ENCODE assay signal across 22 cellular contexts in genomic region chr10:109239371-109239770, GRCh38.
"Had no signal": no experiment of that assay in that cellular context is flagged by ENCODE, and none has a peak within 500 bp of the region (broad histone marks: within the 10 kb centered on the region; RNA-seq: fewer than 3 reads in every experiment).

No MANE protein-coding gene starts in this region.

- H3K4me3 Mint-ChIP-seq: dendritic cell treated with granulocyte-macrophage colony-stimulating factor and Interleukin-4, amounts not matched to agents 40 ng/mL and 50 ng/mL, for 4 days; effector memory CD8-positive, alpha-beta T cell; naive thymus-derived CD8-positive, alpha-beta T cell had no signal

- H3K27ac Mint-ChIP-seq: dendritic cell treated with granulocyte-macrophage colony-stimulating factor and Interleukin-4, amounts not matched to agents 40 ng/mL and 50 ng/mL, for 4 days; effector memory CD8-positive, alpha-beta T cell; naive thymus-derived CD8-positive, alpha-beta T cell had no signal

- H3K9me3 ChIP-seq: esophagus muscularis mucosa, mucosa of descending colon, neutrophil, sigmoid colon, thoracic aorta, transverse colon had no signal

- H3K4me3 ChIP-seq: esophagus muscularis mucosa, heart left ventricle, mucosa of descending colon, sigmoid colon, skin epidermis, stomach, thoracic aorta, transverse colon had no signal

- H3K36me3 Mint-ChIP-seq: naive thymus-derived CD8-positive, alpha-beta T cell had no signal

- H3K4me1 Mint-ChIP-seq: naive thymus-derived CD8-positive, alpha-beta T cell had no signal

- DNase-seq: effector memory CD8-positive, alpha-beta T cell; foreskin melanocyte; heart left ventricle; hypothalamus; islet precursor cell; mammary epithelial cell; mucosa of descending colon; naive thymus-derived CD8-positive, alpha-beta T cell; posterior cingulate gyrus; sigmoid colon; stimulated activated CD4-positive, alpha-beta T cell treated with anti-CD3 and anti-CD28 coated beads, Interleukin-12 subunit alpha, Interleukin-12 subunit beta, amount 100 ng/mL, for 4 hours; stimulated activated naive CD4-positive, alpha-beta T cell; stomach; substantia nigra; transverse colon had no signal

- H3K27ac ChIP-seq: epithelial cell of prostate, esophagus muscularis mucosa, heart left ventricle, neutrophil, sigmoid colon, stomach, thoracic aorta, transverse colon had no signal

- H3K4me1 ChIP-seq: heart left ventricle, stomach had no signal

- H3K27me3 ChIP-seq: esophagus muscularis mucosa, heart left ventricle, neutrophil, sigmoid colon, stomach, transverse colon had no signal

- H3K27me3 Mint-ChIP-seq: dendritic cell treated with granulocyte-macrophage colony-stimulating factor and Interleukin-4, amounts not matched to agents 40 ng/mL and 50 ng/mL, for 4 days; effector memory CD8-positive, alpha-beta T cell had no signal

- H3K36me3 ChIP-seq: esophagus muscularis mucosa, heart left ventricle, neutrophil, sigmoid colon, stomach, thoracic aorta, transverse colon had no signal

- ATAC-seq: effector memory CD8-positive, alpha-beta T cell; heart left ventricle; left lobe of liver; mucosa of descending colon; naive thymus-derived CD8-positive, alpha-beta T cell had no signal
